ENCODE assay signal across 1 cellular context in genomic region chr1:40383488-40384412, GRCh38.
TF ChIP-seq lines count a peak whose summit lies in the region.

No MANE protein-coding gene starts in this region.

TF ChIP-seq in K562, 482 proteins besides CTCF, POLR2A, EP300 and RAD21 (continued from another document and continues in another):
- TF ChIP-seq AFF4 (CRISPR knock-in tag; IDR thresholded peaks at IDR 0.05) (peak; percentile 77), RBFOX2 (IDR thresholded peaks at IDR 0.05; ENCODE audit: low read depth, low read length) (peak; percentile 36; the same call in 1 of the 2 replicates), SUPT5H (IDR thresholded peaks at IDR 0.05) (peak; percentile 33; the same call in 1 of the 2 replicates), ZNF24 (IDR thresholded peaks at IDR 0.05) (0 out of 2 replicates have a peak, but pooled peaks have one; percentile 10), SAFB (IDR thresholded peaks at IDR 0.05; ENCODE audit: borderline replicate concordance, low read depth, low read length) (no peak), TCF15 (CRISPR knock-in tag; IDR thresholded peaks at IDR 0.05) (0 out of 2 replicates have a peak, but pooled peaks have one; percentile 41), MITF (IDR thresholded peaks at IDR 0.05) (no peak), MLLT1 (IDR thresholded peaks at IDR 0.05) (peak in 1 of 2 experiments; percentile 50; a peak in 2 of 4 replicates), CBX8 (IDR thresholded peaks at IDR 0.05; ENCODE audit: borderline replicate concordance, extremely low read depth, low read depth, low read length, poor library complexity, severe bottlenecking) (no peak), SMARCE1 (IDR thresholded peaks at IDR 0.05) (peak; percentile 65), KLF16 (IDR thresholded peaks at IDR 0.05) (no peak), SREBF1 (IDR thresholded peaks at IDR 0.05; ENCODE audit: borderline replicate concordance, low read depth, low read length) (no peak), U2AF1 (optimal IDR thresholded peaks at IDR 0.05; ENCODE audit: low read depth, low read length) (no peak), HES1 (IDR thresholded peaks at IDR 0.05; ENCODE audit: low read depth) (peak; percentile 50; the same call in 1 of the 2 replicates), RFX5 (IDR thresholded peaks at IDR 0.05; ENCODE audit: low read depth, low read length) (no peak), ZNF12 (CRISPR knock-in tag; IDR thresholded peaks at IDR 0.05) (no peak), CTCFL (IDR thresholded peaks at IDR 0.05; ENCODE audit: borderline replicate concordance, insufficient read depth, low read depth, low read length, poor library complexity, severe bottlenecking) (no peak), ZKSCAN3 (CRISPR knock-in tag; IDR thresholded peaks at IDR 0.05) (no peak), BDP1 (IDR thresholded peaks at IDR 0.05; ENCODE audit: insufficient read depth, insufficient read length) (no peak), HMBOX1 (IDR thresholded peaks at IDR 0.05) (peak; percentile 99), USF2 (CRISPR knock-in tag; IDR thresholded peaks at IDR 0.05) (no peak), TEAD4 (IDR thresholded peaks at IDR 0.05; ENCODE audit: low read length) (peak; percentile 71), TEAD4 (CRISPR knock-in tag; IDR thresholded peaks at IDR 0.05; ENCODE audit: borderline replicate concordance) (no peak), RHOXF2B (CRISPR knock-in tag; conservative IDR thresholded peaks at IDR 0.05) (no peak), SRSF1 (IDR thresholded peaks at IDR 0.05; ENCODE audit: low read depth, low read length) (no peak), ZNF57 (CRISPR knock-in tag; IDR thresholded peaks at IDR 0.05) (no peak), SMARCB1 (IDR thresholded peaks at IDR 0.05; ENCODE audit: insufficient read length, low read depth) (no peak), ATF6 (CRISPR knock-in tag; IDR thresholded peaks at IDR 0.05) (no peak), TGIF2 (CRISPR knock-in tag; IDR thresholded peaks at IDR 0.05) (no peak), ZNF696 (CRISPR knock-in tag; conservative IDR thresholded peaks at IDR 0.05) (no peak), STAT6 (CRISPR knock-in tag; IDR thresholded peaks at IDR 0.05) (no peak), FOXP4 (CRISPR knock-in tag; IDR thresholded peaks at IDR 0.05; ENCODE audit: borderline replicate concordance) (no peak), ZNF695 (CRISPR knock-in tag; IDR thresholded peaks at IDR 0.05) (no peak), SREBF2 (CRISPR knock-in tag; IDR thresholded peaks at IDR 0.05) (no peak), RNF219 (CRISPR knock-in tag; IDR thresholded peaks at IDR 0.05) (no peak), ZNF780A (CRISPR knock-in tag; IDR thresholded peaks at IDR 0.05) (no peak)
